In the genomic region with DNA sequence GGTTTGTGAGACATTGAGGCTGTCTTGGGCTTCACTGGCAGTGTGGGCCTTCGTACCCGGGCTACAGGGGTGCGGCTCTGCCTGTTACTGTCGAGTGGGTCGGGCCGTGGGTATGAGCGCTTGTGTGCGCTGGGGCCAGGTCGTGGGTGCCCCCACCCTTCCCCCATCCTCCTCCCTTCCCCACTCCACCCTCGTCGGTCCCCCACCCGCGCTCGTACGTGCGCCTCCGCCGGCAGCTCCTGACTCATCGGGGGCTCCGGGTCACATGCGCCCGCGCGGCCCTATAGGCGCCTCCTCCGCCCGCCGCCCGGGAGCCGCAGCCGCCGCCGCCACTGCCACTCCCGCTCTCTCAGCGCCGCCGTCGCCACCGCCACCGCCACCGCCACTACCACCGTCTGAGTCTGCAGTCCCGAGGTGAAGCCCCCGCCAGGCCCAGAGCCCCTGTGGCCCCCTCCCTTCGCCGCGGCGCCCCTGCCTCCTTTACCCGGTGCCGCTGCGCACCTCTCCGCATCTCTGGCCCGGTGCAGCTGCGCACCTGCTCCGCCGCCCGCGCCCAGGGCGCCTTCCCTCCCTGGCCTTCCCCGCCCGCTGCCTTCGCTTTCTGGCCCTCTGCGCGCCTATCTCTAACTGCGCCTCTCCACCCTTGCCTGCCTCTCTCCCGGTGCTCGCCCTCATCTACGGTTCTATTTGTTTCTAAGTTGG, we compare ENCODE assay signal across 8 cellular contexts. TPM values are rescaled to one million over a fixed set of nuclear protein-coding genes. Genes with fewer than 3 reads are reported as not detected.
DNase-seq lines count a peak whose midpoint lies in the region; ATAC-seq, FAIRE-seq and TF ChIP-seq lines count a peak whose summit lies in the region.

A gene (plus strand): TSS at position 335 of the 702 bp plus-strand sequence. CDS start 1,253 bp downstream, outside the sequence.

- ATAC-seq in A549 (peak; percentile 86 to 90), GM18867 (IDR thresholded peaks at IDR 0.05; ENCODE audit: unreplicated experiment) (peak; percentile 72), HG03432 (IDR thresholded peaks at IDR 0.05; ENCODE audit: unreplicated experiment) (peak; percentile 82), foreskin keratinocyte (peak; percentile 82)

- H4K20me1 ChIP-seq in neural progenitor cell (ENCODE audit: low read depth): peaks cover 18% of the 10 kb centered on the region

- POLR2A ChIA-PET in A549 (lab: Yijun Ruan, JAX): interaction anchor here (1.0 to 1.4 kb wide), 5 partner anchors 9 to 42 kb away, joined by 3 to 16 read pairs (median 6); a partner anchor contains a TSS

- peak within 1 kb of the TSS; percentile 90 for H3K4me3 Mint-ChIP-seq in neural progenitor cell

- TF ChIP-seq CTCF in A549 (IDR thresholded peaks at IDR 0.05) (no peak), foreskin keratinocyte (conservative IDR thresholded peaks at IDR 0.05) (no peak), neural progenitor cell (IDR thresholded peaks at IDR 0.05) (no peak)

- CTCF ChIA-PET in A549 (lab: Yijun Ruan, JAX): interaction anchor here (0.5 to 22.2 kb wide), 4 partner anchors 11 to 747 kb away, joined by 3 to 232 read pairs (median 47); a partner anchor contains a TSS

- H3K27me3 Mint-ChIP-seq in neural progenitor cell (ENCODE audit: insufficient read depth, low read depth): peaks cover 5% of the 10 kb centered on the region

- H3K27ac ChIP-seq in A549 (peak within 1 kb of the TSS; percentile 74 to 93), foreskin keratinocyte (no peak within 1 kb of the TSS), neural progenitor cell (no peak within 1 kb of the TSS), stomach smooth muscle (ENCODE audit: low read length) (peak within 1 kb of the TSS; percentile 92)

- H3K36me3 Mint-ChIP-seq in neural progenitor cell: peaks cover 21% of the 10 kb centered on the region

- H3K9me3 ChIP-seq in A549 (no peaks in the 10 kb centered on the region), neural progenitor cell (ENCODE audit: low read depth) (no peaks in the 10 kb centered on the region), stomach smooth muscle (ENCODE audit: control insufficient read depth in 2 of 2, low read length in 2 of 2) (no peaks in the 10 kb centered on the region)

- peaks cover 31% of the 10 kb centered on the region for H3K79me2 ChIP-seq in neural progenitor cell (ENCODE audit: low read depth)

- peaks cover 17% of the 10 kb centered on the region for H3K4me1 ChIP-seq in A549
- peaks cover 12% of the 10 kb centered on the region for H3K4me1 ChIP-seq in foreskin keratinocyte
- H3K4me1 ChIP-seq in neural progenitor cell: peaks cover 14% of the 10 kb centered on the region
- H3K4me1 ChIP-seq in stomach smooth muscle (ENCODE audit: control insufficient read depth, insufficient read depth, low read length): peaks cover 24% of the 10 kb centered on the region

- H3K4me3 ChIP-seq in A549 (peak within 1 kb of the TSS; percentile 63), neural progenitor cell (peak within 1 kb of the TSS; percentile 79), stomach smooth muscle (ENCODE audit: low read length in 2 of 2) (peak within 1 kb of the TSS; percentile 82 to 83)

- peak; percentile 62 to 79 for DNase-seq in A549 (ENCODE audit: low read depth in 1 of 2, low spot score in 1 of 2)
- DNase-seq in RKO (ENCODE audit: low spot score): peak; percentile 80
- peak; percentile 83 for DNase-seq in activated gamma-delta T cell (lab: John Stamatoyannopoulos, UW)
- DNase-seq in foreskin keratinocyte: peak in 1 of 2 donors; percentile 20
- peak; percentile 79 for DNase-seq in neural progenitor cell (ENCODE audit: low spot score)

- TF ChIP-seq EP300 in A549 (IDR thresholded peaks at IDR 0.05): no peak

- H3K4me2 ChIP-seq in A549: peak within 1 kb of the TSS; percentile 94
- peak within 1 kb of the TSS; percentile 83 for H3K4me2 ChIP-seq in neural progenitor cell

- 2% methylated on average over 23 of the region's 68 CpGs for WGBS in A549 (ENCODE audit: missing lambda C conversion rate)

- no peaks in the 10 kb centered on the region for H3K9me3 Mint-ChIP-seq in neural progenitor cell

- H3K9ac ChIP-seq in neural progenitor cell: no peak within 1 kb of the TSS
- H3K9ac ChIP-seq in stomach smooth muscle (ENCODE audit: low read length in 2 of 2): peak within 1 kb of the TSS; percentile 80 to 91

- H3K27me3 ChIP-seq in foreskin keratinocyte: peaks cover 29% of the 10 kb centered on the region
- no peaks in the 10 kb centered on the region for H3K27me3 ChIP-seq in neural progenitor cell
- no peaks in the 10 kb centered on the region for H3K27me3 ChIP-seq in stomach smooth muscle (ENCODE audit: control insufficient read depth in 1 of 2, insufficient read depth in 2 of 2, low read length in 2 of 2)

- peaks cover 39% of the 10 kb centered on the region for H3F3A ChIP-seq in neural progenitor cell (ENCODE audit: low read depth)

- peak; percentile 39; the same call in 1 of the 2 replicates for TF ChIP-seq POLR2A in A549 (IDR thresholded peaks at IDR 0.05; ENCODE audit: low read length)

- FAIRE-seq in A549 (lab: Jason Lieb, UNC): no peak

- H3K36me3 ChIP-seq in neural progenitor cell (no peaks in the 10 kb centered on the region), stomach smooth muscle (ENCODE audit: control insufficient read depth in 2 of 2, insufficient read depth in 2 of 2, low read length in 2 of 2) (peaks cover 10 to 17% of the 10 kb centered on the region in 2 donors)

- H2AFZ ChIP-seq in neural progenitor cell (replicated peaks): peak within 1 kb of the TSS; percentile 79

- H3K27ac Mint-ChIP-seq in neural progenitor cell: peak within 1 kb of the TSS; percentile 85

- TF ChIP-seq RAD21 in A549 (conservative IDR thresholded peaks at IDR 0.05 in 1 of 2, IDR thresholded peaks at IDR 0.05 in 1 of 2): no peak

- H3K4me1 Mint-ChIP-seq in neural progenitor cell: peaks cover 46% of the 10 kb centered on the region

TF ChIP-seq in A549, 52 proteins besides CTCF, POLR2A, EP300 and RAD21:
- TF ChIP-seq, protein P1, sequence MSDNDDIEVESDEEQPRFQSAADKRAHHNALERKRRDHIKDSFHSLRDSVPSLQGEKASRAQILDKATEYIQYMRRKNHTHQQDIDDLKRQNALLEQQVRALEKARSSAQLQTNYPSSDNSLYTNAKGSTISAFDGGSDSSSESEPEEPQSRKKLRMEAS (IDR thresholded peaks at IDR 0.05): peak; percentile 78
- TF ChIP-seq, protein P2, sequence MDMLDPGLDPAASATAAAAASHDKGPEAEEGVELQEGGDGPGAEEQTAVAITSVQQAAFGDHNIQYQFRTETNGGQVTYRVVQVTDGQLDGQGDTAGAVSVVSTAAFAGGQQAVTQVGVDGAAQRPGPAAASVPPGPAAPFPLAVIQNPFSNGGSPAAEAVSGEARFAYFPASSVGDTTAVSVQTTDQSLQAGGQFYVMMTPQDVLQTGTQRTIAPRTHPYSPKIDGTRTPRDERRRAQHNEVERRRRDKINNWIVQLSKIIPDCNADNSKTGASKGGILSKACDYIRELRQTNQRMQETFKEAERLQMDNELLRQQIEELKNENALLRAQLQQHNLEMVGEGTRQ (IDR thresholded peaks at IDR 0.05): peak; percentile 46
- TF ChIP-seq JUN (IDR thresholded peaks at IDR 0.05) (peak in 1 of 2 experiments; percentile 66; a peak in 2 of 5 replicates), FOSL2 (IDR thresholded peaks at IDR 0.05) (no peak), FOSL2 (CRISPR knock-in tag; IDR thresholded peaks at IDR 0.05) (peak; percentile 69), ZC3H11A (IDR thresholded peaks at IDR 0.05) (no peak)

RNA-seq across cellular contexts. Expression of the gene that starts here (rescaled TPM):
- polyA plus RNA-seq in A549 (2011; rRNA removed) (26.2 and 45.1 TPM in 2 replicates), A549 (2017; fragmentation: RNase III; extraction: RNeasy Plus Mini Kit Qiagen cat#74134 plus additional on column Dnase treatment) (31.0 to 38.6 TPM (median 31.6 TPM) in 3 replicates), foreskin keratinocyte (1.7 and 1.8 TPM in 2 replicates)
- 38.3 and 43.1 TPM in 2 replicates for polyA plus RNA-seq in A549 (2012; cell fraction: cytosol; rRNA removed)
- 103 and 139 TPM in 2 replicates for polyA plus RNA-seq in A549 (2012; cell fraction: nucleus; rRNA removed)
- 20.9 and 25.3 TPM in 2 replicates for polyA minus RNA-seq in A549 (2011; rRNA and poly(A)+ RNA removed)
- total RNA-seq in foreskin keratinocyte (1.5 and 2.0 TPM in 2 replicates), neural progenitor cell (ENCODE audit: low replicate concordance) (82.2 and 136 TPM in 2 replicates)

Comparison
In these comparisons a context has a peak if more than half of its experiments do, and no peak if none do; other contexts are left out.
1. RNA of the gene that starts here (total RNA-seq): 82.2 to 136 TPM in neural progenitor cell; 1.5 to 2.0 TPM in foreskin keratinocyte; every median in the first group is over 10 times any median in the second.
2. H3K27ac ChIP-seq: peak in A549 (2 of 2) and stomach smooth muscle (single experiment); none in foreskin keratinocyte (single experiment) and neural progenitor cell (single experiment).
3. Peak in every context shown above with its lines, with median percentiles within 50 percentile points of each other: ATAC-seq and H3K4me3 ChIP-seq.